ENCODE assay signal across 10 cellular contexts in the genomic region with DNA sequence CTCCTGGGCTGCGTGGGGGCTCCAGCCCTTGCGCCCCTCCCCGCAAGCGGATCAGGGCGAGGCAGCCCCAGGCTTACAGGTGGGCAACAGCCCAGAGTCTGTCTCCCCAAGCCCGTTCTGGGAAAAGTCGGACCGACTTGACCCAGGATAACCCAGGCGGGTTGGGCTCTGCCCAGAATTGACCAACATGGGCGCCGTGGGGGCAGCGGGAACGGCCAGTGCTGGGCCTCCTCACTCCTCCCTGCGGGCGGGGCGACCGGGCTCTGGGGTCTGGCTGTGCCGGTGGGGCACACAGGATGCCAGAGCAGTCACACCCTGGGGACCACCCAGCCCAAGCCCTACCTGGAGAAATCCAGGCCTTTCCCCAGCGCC. TPM values are rescaled to one million over a fixed set of nuclear protein-coding genes. Genes with fewer than 3 reads are reported as not detected.
A peak's percentile ranks its signal among the peaks of the same experiment; 100 is the strongest.
DNase-seq lines count a peak whose midpoint lies in the region; ATAC-seq, FAIRE-seq and TF ChIP-seq lines count a peak whose summit lies in the region.
"Had no signal": no experiment of that assay in that cellular context is flagged by ENCODE, and none has a peak within 500 bp of the region (broad histone marks: within the 10 kb centered on the region; RNA-seq: fewer than 3 reads in every experiment).

No MANE protein-coding gene starts in this region.

- peaks cover 29% of the 10 kb centered on the region for H3K79me2 ChIP-seq in OCI-LY3 (ENCODE audit: low read length)
- no peaks in the 10 kb centered on the region for H3K79me2 ChIP-seq in fibroblast of lung (ENCODE audit: control insufficient read depth, insufficient read depth, low read length)

- H3K36me3 Mint-ChIP-seq in naive thymus-derived CD4-positive, alpha-beta T cell = peaks cover 0 to 2% (median 0%) of the 10 kb centered on the region in 5 donors

- H3K4me3 ChIP-seq in A673 (ENCODE audit: low read depth, low read length, poor library complexity, severe bottlenecking) (peak overlapping the region; percentile 62), OCI-LY3 (ENCODE audit: low read length) (peak overlapping the region; percentile 93), fibroblast of lung (replicated peaks in 1 of 4; ENCODE audit: control extremely low read depth in 1 of 4, insufficient read depth in 1 of 4, low read depth in 3 of 4, low read length in 4 of 4) (peak overlapping the region; percentile 57 to 81 (median 63))
- H3K4me3 ChIP-seq in naive thymus-derived CD4-positive, alpha-beta T cell (ENCODE audit: low read length) = peak overlapping the region; percentile 39

- no peak for TF ChIP-seq POLR2A in GM12891 (IDR thresholded peaks at IDR 0.05; ENCODE audit: low read depth, low read length)

- no peaks in the 10 kb centered on the region for H3K27me3 ChIP-seq in A673 (replicated peaks; ENCODE audit: insufficient read depth, low read depth, low read length, poor library complexity)
- no peaks in the 10 kb centered on the region for H3K27me3 ChIP-seq in OCI-LY3 (ENCODE audit: low read depth, low read length)
- no peaks in the 10 kb centered on the region for H3K27me3 ChIP-seq in fibroblast of lung (ENCODE audit: control insufficient read depth, insufficient read depth, low read length)
- no peaks in the 10 kb centered on the region for H3K27me3 ChIP-seq in naive thymus-derived CD4-positive, alpha-beta T cell (ENCODE audit: control insufficient read depth in 2 of 2, insufficient read depth in 2 of 2, low read length in 2 of 2)

- H3K27me3 Mint-ChIP-seq in naive thymus-derived CD4-positive, alpha-beta T cell = peaks cover 0 to 41% (median 6%) of the 10 kb centered on the region in 5 donors

- DNase-seq in A673 (ENCODE audit: low spot score) (no peak), fibroblast of lung (ENCODE audit: low read depth in 2 of 2) (no peak), GM12891 (ENCODE audit: insufficient read length, low spot score) (no peak), mucosa of gallbladder (ENCODE audit: low spot score) (no peak)
- DNase-seq in naive thymus-derived CD4-positive, alpha-beta T cell = no peak
- DNase-seq: activated CD4-positive, alpha-beta T cell treated with anti-CD3 and anti-CD28 coated beads, Interleukin-2, amount 10 ng/mL, durations not matched to agents 24 days and 14 days had no signal

- H2AFZ ChIP-seq in OCI-LY3 (ENCODE audit: low read depth, low read length) (no peak overlapping the region), fibroblast of lung (ENCODE audit: low read length) (peak overlapping the region; percentile 42)

- intact Hi-C loops in A673 (cut with micrococcal nuclease; ENCODE audit: unreplicated experiment) = no loop called here
- intact Hi-C loops in naive thymus-derived CD4-positive, alpha-beta T cell (cut with micrococcal nuclease) = loop anchor here in 1 of 2 donors (2.0 kb wide), 1 partner anchor 32 kb away; no protein-coding TSS in a partner anchor

- H3K36me3 ChIP-seq in A673 (ENCODE audit: insufficient read depth, low read length, poor library complexity, severe bottlenecking) (no peaks in the 10 kb centered on the region), OCI-LY3 (replicated peaks; ENCODE audit: low read depth, low read length) (peaks cover 6% of the 10 kb centered on the region), fibroblast of lung (ENCODE audit: control insufficient read depth, insufficient read depth, low read length) (no peaks in the 10 kb centered on the region)
- H3K36me3 ChIP-seq in naive thymus-derived CD4-positive, alpha-beta T cell (ENCODE audit: control insufficient read depth in 2 of 3, insufficient read depth in 3 of 3, low read length in 3 of 3) = no peaks in the 10 kb centered on the region

- H3K4me1 ChIP-seq in A673 (ENCODE audit: insufficient read depth, low read length, poor library complexity, severe bottlenecking) = peaks cover 57% of the 10 kb centered on the region
- H3K4me1 ChIP-seq in OCI-LY3 (ENCODE audit: low read length) = peaks cover 42% of the 10 kb centered on the region
- peaks cover 11% of the 10 kb centered on the region for H3K4me1 ChIP-seq in fibroblast of lung (ENCODE audit: control insufficient read depth, extremely low read depth, insufficient read depth, low read length)
- peaks cover 0 to 20% of the 10 kb centered on the region in 2 donors for H3K4me1 ChIP-seq in naive thymus-derived CD4-positive, alpha-beta T cell (ENCODE audit: control insufficient read depth in 2 of 2, insufficient read depth in 2 of 2, low read length in 2 of 2)

- H3K9me3 ChIP-seq in A673 (ENCODE audit: low read depth, low read length, poor library complexity, severe bottlenecking) (no peaks in the 10 kb centered on the region), OCI-LY3 (ENCODE audit: insufficient read depth, low read length) (no peaks in the 10 kb centered on the region), fibroblast of lung (ENCODE audit: control insufficient read depth, insufficient read depth, low read depth, low read length) (no peaks in the 10 kb centered on the region)
- H3K9me3 ChIP-seq in naive thymus-derived CD4-positive, alpha-beta T cell (ENCODE audit: control insufficient read depth in 2 of 3, low read length in 3 of 3) = no peaks in the 10 kb centered on the region

- H3K4me1 Mint-ChIP-seq in naive thymus-derived CD4-positive, alpha-beta T cell = peaks cover 13 to 25% (median 18%) of the 10 kb centered on the region in 7 donors

- no peak overlapping the region for H3K27ac Mint-ChIP-seq in naive thymus-derived CD4-positive, alpha-beta T cell
- H3K27ac Mint-ChIP-seq: activated CD4-positive, alpha-beta T cell treated with anti-CD3 and anti-CD28 coated beads, Interleukin-2, amount 10 ng/mL, durations not matched to agents 24 days and 14 days had no signal

- CTCF ChIA-PET in A673 (lab: Charles Lee) = no interaction called here
- CTCF ChIA-PET in naive thymus-derived CD4-positive, alpha-beta T cell (lab: Charles Lee) = no interaction called here

- peak overlapping the region in 6 of 10 donors; percentile 9 to 94 (median 40) for H3K4me3 Mint-ChIP-seq in naive thymus-derived CD4-positive, alpha-beta T cell
- H3K4me3 Mint-ChIP-seq: activated CD4-positive, alpha-beta T cell treated with anti-CD3 and anti-CD28 coated beads, Interleukin-2, amount 10 ng/mL, durations not matched to agents 24 days and 14 days had no signal

- peaks cover 0 to 1% (median 0%) of the 10 kb centered on the region in 11 donors for H3K9me3 Mint-ChIP-seq in naive thymus-derived CD4-positive, alpha-beta T cell
- H3K9me3 Mint-ChIP-seq: activated CD4-positive, alpha-beta T cell treated with anti-CD3 and anti-CD28 coated beads, Interleukin-2, amount 10 ng/mL, durations not matched to agents 24 days and 14 days had no signal

- no TSS peak for BruUV-seq in A673 (replicated peaks; lab: Mats Ljungman, UMichigan)

- FAIRE-seq in GM12891 (lab: Jason Lieb, UNC) = no peak

- H4K20me1 ChIP-seq in OCI-LY3 (ENCODE audit: insufficient read depth, low read length) (no peaks in the 10 kb centered on the region), fibroblast of lung (ENCODE audit: control insufficient read depth, extremely low read depth, insufficient read depth, low read length) (no peaks in the 10 kb centered on the region)

- no peak for TF ChIP-seq CTCF in A673 (conservative IDR thresholded peaks at IDR 0.05; ENCODE audit: low read depth, low read length)
- no peak for TF ChIP-seq CTCF in OCI-LY3 (IDR thresholded peaks at IDR 0.05; ENCODE audit: low read depth, low read length)
- TF ChIP-seq CTCF in fibroblast of lung (conservative IDR thresholded peaks at IDR 0.05 in 1 of 2, IDR thresholded peaks at IDR 0.05 in 1 of 2; ENCODE audit: low read depth in 1 of 2, low read length in 2 of 2) = no peak

- H3K4me2 ChIP-seq in OCI-LY3 (ENCODE audit: low read length) = peak overlapping the region; percentile 81
- peak overlapping the region; percentile 96 for H3K4me2 ChIP-seq in fibroblast of lung (ENCODE audit: extremely low read depth, insufficient read depth, low read length)

- no peak for ATAC-seq in naive thymus-derived CD4-positive, alpha-beta T cell
- ATAC-seq in HG03521 (IDR thresholded peaks at IDR 0.05; ENCODE audit: unreplicated experiment) = no peak
- ATAC-seq in GM21360 (IDR thresholded peaks at IDR 0.05; ENCODE audit: unreplicated experiment) = no peak

- H3K9ac ChIP-seq in OCI-LY3 (ENCODE audit: low read length) (peak overlapping the region; percentile 81), fibroblast of lung (ENCODE audit: insufficient read depth, low read length) (peak overlapping the region; percentile 57)

- H3K27ac ChIP-seq in A673 (ENCODE audit: low read depth, low read length, poor library complexity, severe bottlenecking) = no peak overlapping the region
- peak overlapping the region; percentile 60 for H3K27ac ChIP-seq in OCI-LY3 (ENCODE audit: low read length)
- H3K27ac ChIP-seq in fibroblast of lung (ENCODE audit: insufficient read depth, low read length) = no peak overlapping the region
- no peak overlapping the region for H3K27ac ChIP-seq in naive thymus-derived CD4-positive, alpha-beta T cell (ENCODE audit: low read depth, low read length)
- H3K27ac ChIP-seq: C4-2B had no signal

- POLR2A ChIA-PET in A673 (lab: Charles Lee; ENCODE audit: low non-redundant PET) = no interaction called here
- POLR2A ChIA-PET in naive thymus-derived CD4-positive, alpha-beta T cell (lab: Charles Lee) = no interaction called here

TF ChIP-seq in GM12891, 5 proteins besides CTCF, POLR2A, EP300 and RAD21:
- TF ChIP-seq TAF1 (IDR thresholded peaks at IDR 0.05; ENCODE audit: low read depth, low read length) = no peak

RNA-seq across cellular contexts. Expression of a gene that starts 15.3 kb away (rescaled TPM):
- total RNA-seq in A673 (2021) = 7.6 and 10.0 TPM in 2 replicates
- total RNA-seq in fibroblast of lung = 5.6 and 6.6 TPM in 2 replicates
- polyA plus RNA-seq in fibroblast of lung = 9.8 and 10.5 TPM in 2 replicates
- polyA plus RNA-seq in fibroblast of lung (2012) = 25.0 and 50.9 TPM in 2 replicates
- polyA minus RNA-seq in fibroblast of lung (ENCODE audit: low replicate concordance) = 115 and 181 TPM in 2 replicates
- total RNA-seq in naive thymus-derived CD4-positive, alpha-beta T cell = under 1 TPM in 4 of 5 experiments, not detected in 1; 0.07 to 0.59 (median 0.12) TPM
- not detected for polyA plus RNA-seq in naive thymus-derived CD4-positive, alpha-beta T cell
- polyA plus RNA-seq in GM12891 (2012; ENCODE audit: low read depth, missing spikeins) = 27.9 TPM
- 123 TPM for total RNA-seq in mucosa of gallbladder
- total RNA-seq: activated CD4-positive, alpha-beta T cell treated with anti-CD3 and anti-CD28 coated beads, Interleukin-2, amount 10 ng/mL, durations not matched to agents 24 days and 14 days had no signal

RNA-seq across cellular contexts. Expression of a gene that starts 35.9 kb away (rescaled TPM):
- 2.4 and 2.7 TPM in 2 replicates for total RNA-seq in A673 (2021)
- 0.33 and 0.77 TPM in 2 replicates for total RNA-seq in fibroblast of lung
- polyA plus RNA-seq in fibroblast of lung = 0.14 and 0.26 TPM in 2 replicates
- polyA plus RNA-seq in fibroblast of lung (2012) = 0.14 and 0.17 TPM in 2 replicates
- polyA minus RNA-seq in fibroblast of lung (ENCODE audit: low replicate concordance) = 2.4 TPM in 1 of 2 replicates, not detected in the other
- total RNA-seq in naive thymus-derived CD4-positive, alpha-beta T cell = not detected
- under 1 TPM in 1 of 2 donors, not detected in 1; 0.15 TPM for polyA plus RNA-seq in naive thymus-derived CD4-positive, alpha-beta T cell
- polyA plus RNA-seq in GM12891 (2012; ENCODE audit: low read depth, missing spikeins) = 0.18 TPM
- 2.2 TPM for total RNA-seq in mucosa of gallbladder

Comparison
In these comparisons a context has a peak if more than half of its experiments do, and no peak if none do; other contexts are left out.
1. H3K4me3 ChIP-seq: peak in every context shown above with its lines; median percentile 93 in OCI-LY3; 63 in fibroblast of lung; 62 in A673; 39 in naive thymus-derived CD4-positive, alpha-beta T cell.
2. RNA of a gene that starts 15.3 kb away (total RNA-seq): 123 TPM in mucosa of gallbladder (single experiment); 7.6 to 10.0 TPM in A673, 5.6 to 6.6 TPM in fibroblast of lung and 0.07 to 0.59 TPM in naive thymus-derived CD4-positive, alpha-beta T cell; every median in the first group is over 10 times any median in the second.